Comparison of ENCODE assay signal across 8 cellular contexts in genomic region chr11:121722431-121723256, GRCh38.
DNase-seq lines count a peak whose midpoint lies in the region; ATAC-seq and TF ChIP-seq lines count a peak whose summit lies in the region.

No MANE protein-coding gene starts in this region.

- H3K18ac ChIP-seq in IMR-90 (ENCODE audit: low read depth, low read length) = peak overlapping the region; percentile 27; the same call in 1 of the 2 replicates

- WGBS in IMR-90 (ENCODE audit: extremely low coverage in 2 of 2, insufficient read length in 1 of 2), 2 experiments = 2% methylated on average over 18 of the region's 47 CpGs; no CpG with 5 or more reads in 1 of the 2 experiments
- 2% methylated on average over 47 of the region's 47 CpGs for WGBS in heart right ventricle, 2 donors

- TF ChIP-seq CTCF in AG04449 (IDR thresholded peaks at IDR 0.05; ENCODE audit: insufficient read depth, low read length, missing control alignments) (no peak), IMR-90 (conservative IDR thresholded peaks at IDR 0.05; ENCODE audit: low read depth, low read length) (no peak), heart right ventricle (IDR thresholded peaks at IDR 0.05) (peak in 2 of 9 donors; percentile 30 to 33), osteoblast (IDR thresholded peaks at IDR 0.05; ENCODE audit: extremely low read depth, low read depth, low read length) (no peak)

- H3K79me2 ChIP-seq in osteoblast (ENCODE audit: insufficient read depth, low read length) = no peaks in the 10 kb centered on the region

- POLR2A ChIA-PET in AG04449 (lab: Yijun Ruan, JAX) = interaction anchor here (0.6 kb wide), 1 partner anchor 33 kb away, joined by 3 read pairs; no protein-coding TSS in a partner anchor
- POLR2A ChIA-PET in IMR-90 (lab: Charles Lee; ENCODE audit: unreplicated experiment) = no interaction called here

- H3K4me1 ChIP-seq in IMR-90 (ENCODE audit: control insufficient read depth, insufficient read depth, low read length) = peaks cover 8% of the 10 kb centered on the region; the same call in 1 of the 2 replicates
- H3K4me1 ChIP-seq in adipocyte (ENCODE audit: control insufficient read depth, insufficient read depth, low read length) = peaks cover 12% of the 10 kb centered on the region
- H3K4me1 ChIP-seq in heart right ventricle = peaks cover 0 to 22% (median 16%) of the 10 kb centered on the region in 9 donors
- no peaks in the 10 kb centered on the region for H3K4me1 ChIP-seq in osteoblast (ENCODE audit: insufficient read depth, low read length)

- dilution Hi-C loops in IMR-90 (cut with HindIII; ENCODE audit: low sequenced_read_pairs, unreplicated experiment) = no loop called here

- H3K14ac ChIP-seq in IMR-90 (replicated peaks; ENCODE audit: low read depth, low read length) = peak overlapping the region; percentile 19

- no TSS peak for BruUV-seq in IMR-90 (replicated peaks; lab: Mats Ljungman, UMichigan)

- H2AFZ ChIP-seq in IMR-90 (replicated peaks; ENCODE audit: low read length, poor library complexity) (peak overlapping the region; percentile 96), osteoblast (ENCODE audit: low read length) (peak overlapping the region; percentile 86)

- H3K79me1 ChIP-seq in IMR-90 (ENCODE audit: low read depth in 1 of 2, low read length in 2 of 2) = no peaks in the 10 kb centered on the region

- TF ChIP-seq POLR2A in IMR-90 (IDR thresholded peaks at IDR 0.05; ENCODE audit: low read depth, low read length) = no peak

- H3K4ac ChIP-seq in IMR-90 (ENCODE audit: low read depth, low read length) = peak overlapping the region; percentile 68

- H3K4me2 ChIP-seq in IMR-90 (ENCODE audit: low read depth, low read length) = peak overlapping the region; percentile 84
- H3K4me2 ChIP-seq in osteoblast (ENCODE audit: insufficient read depth, low read length) = peak overlapping the region; percentile 81

- H2BK5ac ChIP-seq in IMR-90 (ENCODE audit: low read depth, low read length, poor library complexity, severe bottlenecking) = peak overlapping the region; percentile 6

- 0 out of 2 replicates have a peak overlapping the region, but pooled peaks have one; percentile 4 for H2BK20ac ChIP-seq in IMR-90 (ENCODE audit: low read depth, low read length)

- no peak for TF ChIP-seq RAD21 in IMR-90 (IDR thresholded peaks at IDR 0.05; ENCODE audit: low read length)

- no peaks in the 10 kb centered on the region for H3K36me3 ChIP-seq in IMR-90 (ENCODE audit: control insufficient read depth, insufficient read depth, low read length)
- no peaks in the 10 kb centered on the region for H3K36me3 ChIP-seq in adipocyte (ENCODE audit: control insufficient read depth, insufficient read depth, low read length, severe bottlenecking)
- H3K36me3 ChIP-seq in heart right ventricle = no peaks in the 10 kb centered on the region
- H3K36me3 ChIP-seq in osteoblast (ENCODE audit: insufficient read depth, low read length) = no peaks in the 10 kb centered on the region

- peak overlapping the region; percentile 88 for H2AK9ac ChIP-seq in IMR-90 (replicated peaks; ENCODE audit: low read depth, low read length, poor library complexity)

- peak overlapping the region; percentile 61 for H3K27ac ChIP-seq in IMR-90 (ENCODE audit: insufficient read depth, low read length)
- peak overlapping the region; percentile 30 to 90 (median 84) for H3K27ac ChIP-seq in heart right ventricle
- H3K27ac ChIP-seq in osteoblast (ENCODE audit: low read depth, low read length) = no peak overlapping the region

- H3K27me3 ChIP-seq in IMR-90 (ENCODE audit: control insufficient read depth, insufficient read depth, low read length) (no peaks in the 10 kb centered on the region), adipocyte (replicated peaks; ENCODE audit: control insufficient read depth, insufficient read depth, low read length) (no peaks in the 10 kb centered on the region), heart right ventricle (peaks cover 0 to 24% (median 0%) of the 10 kb centered on the region in 7 donors), osteoblast (ENCODE audit: insufficient read depth, low read length) (no peaks in the 10 kb centered on the region)

- H4K20me1 ChIP-seq in IMR-90 (ENCODE audit: insufficient read depth, low read length) = no peaks in the 10 kb centered on the region
- no peaks in the 10 kb centered on the region for H4K20me1 ChIP-seq in osteoblast (ENCODE audit: insufficient read depth, low read length)

- peak overlapping the region; percentile 61 for H4K5ac ChIP-seq in IMR-90 (ENCODE audit: low read depth, low read length)

- in situ Hi-C loops in IMR-90 (cut with MboI; ENCODE audit: low sequenced_read_pairs) = no loop called here

- no peaks in the 10 kb centered on the region for H3K9me3 ChIP-seq in IMR-90 (ENCODE audit: control insufficient read depth, insufficient read depth, low read length)
- H3K9me3 ChIP-seq in adipocyte (ENCODE audit: control insufficient read depth, low read length) = no peaks in the 10 kb centered on the region
- no peaks in the 10 kb centered on the region for H3K9me3 ChIP-seq in heart right ventricle
- no peaks in the 10 kb centered on the region for H3K9me3 ChIP-seq in osteoblast (ENCODE audit: low read depth, low read length)

- peak overlapping the region; percentile 60 for H3K9ac ChIP-seq in IMR-90 (ENCODE audit: low read depth, low read length)
- H3K9ac ChIP-seq in adipocyte (ENCODE audit: low read length) = peak overlapping the region; percentile 86

- H3K9me1 ChIP-seq in IMR-90 (ENCODE audit: insufficient read depth, low read length) = peaks cover 3% of the 10 kb centered on the region; the same call in 1 of the 2 replicates

- peak overlapping the region; percentile 62 to 92 for H4K8ac ChIP-seq in IMR-90 (ENCODE audit: low read depth in 2 of 2, low read length in 2 of 2)

- intact Hi-C loops in IMR-90 (cut with micrococcal nuclease) = no loop called here
- intact Hi-C loops in heart right ventricle (cut with DNase I) = loop anchor here in 3 of 10 donors (5.0 to 10.0 kb wide), 2 partner anchors 65 to 482 kb away; no protein-coding TSS in a partner anchor

- H2BK15ac ChIP-seq in IMR-90 (ENCODE audit: low read depth, low read length) = peak overlapping the region; percentile 37; the same call in 1 of the 3 replicates

- DNase-seq in AG04449 (ENCODE audit: low read depth, low spot score) (no peak), IMR-90 (peak; percentile 89), adipocyte (ENCODE audit: low read depth) (peak; percentile 91), heart right ventricle (peak; percentile 73 to 80), osteoblast (ENCODE audit: insufficient read length, low spot score, missing footprints) (peak; percentile 88), kidney glomerular epithelial cell (lab: John Stamatoyannopoulos, UW) (no peak)
- DNase-seq in activated CD4-positive, CD25-positive, alpha-beta regulatory T cell treated with anti-CD3 and anti-CD28 coated beads, Interleukin-2, amount 50 U/mL, for 72 hours = no peak
- DNase-seq in activated CD8-positive, alpha-beta memory T cell treated with anti-CD3 and anti-CD28 coated beads for 24 hours = no peak

- peak; percentile 92 for ATAC-seq in IMR-90 (ENCODE audit: low read depth)
- peak; percentile 94 to 98 (median 97) for ATAC-seq in heart right ventricle

- CTCF ChIA-PET in AG04449 (lab: Yijun Ruan, JAX) (interaction anchor here (1.0 to 1.3 kb wide), 3 partner anchors 12 to 23 kb away, joined by 3 read pairs; no protein-coding TSS in a partner anchor), IMR-90 (lab: Yijun Ruan, JAX) (interaction anchor here (0.6 to 1.5 kb wide), 3 partner anchors 67 to 267 kb away, joined by 3 read pairs; no protein-coding TSS in a partner anchor)

- H2AK5ac ChIP-seq in IMR-90 (ENCODE audit: low read depth, low read length) = no peak overlapping the region

- H4K91ac ChIP-seq in IMR-90 (ENCODE audit: insufficient read depth, low read depth, low read length) = peak overlapping the region; percentile 84

- H3K4me3 ChIP-seq in AG04449 (ENCODE audit: low read depth, low read length) (peak overlapping the region; percentile 55), IMR-90 (ENCODE audit: insufficient read depth, low read depth, low read length) (peak overlapping the region; percentile 45), adipocyte (ENCODE audit: low read length) (peak overlapping the region; percentile 85), heart right ventricle (peak overlapping the region; percentile 16 to 61 (median 51)), osteoblast (ENCODE audit: insufficient read depth, low read length) (peak overlapping the region; percentile 70)

- H2BK120ac ChIP-seq in IMR-90 (ENCODE audit: low read depth, low read length) = peak overlapping the region; percentile 45

- H3K23ac ChIP-seq in IMR-90 (ENCODE audit: low read depth, low read length) = peak overlapping the region; percentile 72

- H3K56ac ChIP-seq in IMR-90 (ENCODE audit: extremely low read depth, insufficient read depth, low read length) = peak overlapping the region; percentile 66; the same call in 1 of the 2 replicates

TF ChIP-seq in IMR-90, 13 proteins besides CTCF, POLR2A, EP300 and RAD21:
- TF ChIP-seq, protein P1, sequence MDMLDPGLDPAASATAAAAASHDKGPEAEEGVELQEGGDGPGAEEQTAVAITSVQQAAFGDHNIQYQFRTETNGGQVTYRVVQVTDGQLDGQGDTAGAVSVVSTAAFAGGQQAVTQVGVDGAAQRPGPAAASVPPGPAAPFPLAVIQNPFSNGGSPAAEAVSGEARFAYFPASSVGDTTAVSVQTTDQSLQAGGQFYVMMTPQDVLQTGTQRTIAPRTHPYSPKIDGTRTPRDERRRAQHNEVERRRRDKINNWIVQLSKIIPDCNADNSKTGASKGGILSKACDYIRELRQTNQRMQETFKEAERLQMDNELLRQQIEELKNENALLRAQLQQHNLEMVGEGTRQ (IDR thresholded peaks at IDR 0.05; ENCODE audit: low read depth, low read length) = peak; percentile 84
- TF ChIP-seq RCOR1 (IDR thresholded peaks at IDR 0.05; ENCODE audit: insufficient replicate concordance, low read length) (no peak), MXI1 (IDR thresholded peaks at IDR 0.05; ENCODE audit: borderline replicate concordance, low read depth, low read length) (peak; percentile 92; the same call in 1 of the 2 replicates), BHLHE40 (IDR thresholded peaks at IDR 0.05; ENCODE audit: low read depth, low read length) (peak; percentile 64)

Comparison
In these comparisons a context has a peak if more than half of its experiments do, and no peak if none do; other contexts are left out.
1. DNase-seq: peak in IMR-90 (single experiment), adipocyte (single experiment), heart right ventricle (2 of 2) and osteoblast (single experiment); none in AG04449 (single experiment), activated CD4-positive, CD25-positive, alpha-beta regulatory T cell treated with anti-CD3 and anti-CD28 coated beads, Interleukin-2, amount 50 U/mL, for 72 hours (single experiment), activated CD8-positive, alpha-beta memory T cell treated with anti-CD3 and anti-CD28 coated beads for 24 hours (single experiment) and kidney glomerular epithelial cell (single experiment).
2. Peak in every context shown above with its lines, with median percentiles within 50 percentile points of each other: H3K4me3 ChIP-seq.